8 cellular contexts compared by ENCODE assay signal in genomic region chr1:58785424-58786058, GRCh38. TPM values are rescaled to one million over a fixed set of nuclear protein-coding genes. Genes with fewer than 3 reads are reported as not detected.
DNase-seq lines count a peak whose midpoint lies in the region; ATAC-seq and TF ChIP-seq lines count a peak whose summit lies in the region.

No MANE protein-coding gene starts in this region.

- H3K27me3 ChIP-seq in endodermal cell (ENCODE audit: control insufficient read depth, insufficient read depth, low read length, poor library complexity, severe bottlenecking): no peaks in the 10 kb centered on the region
- no peaks in the 10 kb centered on the region for H3K27me3 ChIP-seq in mucosa of rectum (ENCODE audit: control insufficient read depth in 2 of 2, insufficient read depth in 2 of 2, low read length in 2 of 2)
- H3K27me3 ChIP-seq in thoracic aorta (replicated peaks; ENCODE audit: insufficient read depth): no peaks in the 10 kb centered on the region

- H3K36me3 Mint-ChIP-seq in endodermal cell (ENCODE audit: low read depth): no peaks in the 10 kb centered on the region

- no peak for ATAC-seq in thoracic aorta (ENCODE audit: insufficient number of reproducible peaks, low FRiP score, low read depth)
- ATAC-seq in HG03520 (IDR thresholded peaks at IDR 0.05; ENCODE audit: unreplicated experiment): no peak

- peak overlapping the region; percentile 99 for H3K27ac Mint-ChIP-seq in endodermal cell

- peak; percentile 3 for TF ChIP-seq CTCF in endodermal cell (conservative IDR thresholded peaks at IDR 0.05)
- no peak for TF ChIP-seq CTCF in thoracic aorta (IDR thresholded peaks at IDR 0.05)

- H3K36me3 ChIP-seq in endodermal cell (ENCODE audit: control insufficient read depth, insufficient read depth, low read length) (no peaks in the 10 kb centered on the region), mucosa of rectum (ENCODE audit: control insufficient read depth in 2 of 2, insufficient read depth in 2 of 2, low read length in 2 of 2) (peaks cover 2 to 13% of the 10 kb centered on the region in 2 donors), thoracic aorta (peaks cover 4% of the 10 kb centered on the region)

- H3K27ac ChIP-seq in endodermal cell (ENCODE audit: low read depth, low read length) (no peak overlapping the region), mucosa of rectum (ENCODE audit: low read depth in 2 of 2, low read length in 2 of 2) (peak overlapping the region; percentile 97 to 100), thoracic aorta (peak overlapping the region; percentile 97 to 99)

- H3K4me1 ChIP-seq in endodermal cell (ENCODE audit: control insufficient read depth, insufficient read depth, low read length) (peaks cover 4% of the 10 kb centered on the region), mucosa of rectum (ENCODE audit: control insufficient read depth in 2 of 2, insufficient read depth in 2 of 2, low read length in 2 of 2) (peaks cover 12% of the 10 kb centered on the region in 2 donors), thoracic aorta (ENCODE audit: control insufficient read depth in 1 of 2, low read depth in 2 of 2) (peaks cover 3 to 9% of the 10 kb centered on the region in 2 donors)

- peaks cover 10% of the 10 kb centered on the region for H3K9me3 Mint-ChIP-seq in endodermal cell

- H3K9me3 ChIP-seq in endodermal cell (ENCODE audit: control insufficient read depth, low read length): peaks cover 12% of the 10 kb centered on the region
- no peaks in the 10 kb centered on the region for H3K9me3 ChIP-seq in mucosa of rectum (ENCODE audit: control insufficient read depth in 2 of 2, low read length in 2 of 2)
- H3K9me3 ChIP-seq in thoracic aorta: no peaks in the 10 kb centered on the region

- WGBS in endodermal cell (ENCODE audit: insufficient coverage in 1 of 2, insufficient read length in 1 of 2), 2 experiments: 15 to 20% methylated on average over 4 to 14 of the region's 14 CpGs

- H3K27me3 Mint-ChIP-seq in endodermal cell (ENCODE audit: insufficient read depth): peaks cover 18% of the 10 kb centered on the region

- H3K4me3 ChIP-seq in endodermal cell (ENCODE audit: low read length) (peak overlapping the region; percentile 88), mucosa of rectum (ENCODE audit: low read length in 2 of 2) (peak overlapping the region; percentile 92 to 93), thoracic aorta (peak overlapping the region; percentile 83)

- peak overlapping the region; percentile 85 for H3K4me3 Mint-ChIP-seq in endodermal cell

- H3K4me1 Mint-ChIP-seq in endodermal cell: peaks cover 20% of the 10 kb centered on the region

- peak; percentile 64 for DNase-seq in EL
- peak; percentile 85 for DNase-seq in NCI-H2107 (lab: John Stamatoyannopoulos, UW)
- peak; percentile 4 to 9 for DNase-seq in activated CD4-positive, alpha-beta T cell treated with anti-CD3 and anti-CD28 coated beads, Interleukin-2, amount 50 U/mL, for 24 hours (ENCODE audit: low read depth in 1 of 2, low spot score in 1 of 2)
- DNase-seq in endodermal cell: peak; percentile 85
- peak; percentile 9 for DNase-seq in thoracic aorta (ENCODE audit: low spot score)
- no peak for DNase-seq in CD1c-positive myeloid dendritic cell (ENCODE audit: extremely low spot score)

- H3K9ac ChIP-seq in endodermal cell (ENCODE audit: extremely low read depth, low read length, poor library complexity, severe bottlenecking): peak overlapping the region; percentile 98
- peak overlapping the region; percentile 99 to 100 for H3K9ac ChIP-seq in mucosa of rectum (ENCODE audit: low read depth in 1 of 2, low read length in 2 of 2)

RNA-seq across cellular contexts. Expression of gene JUN, which starts 1.7 kb away (rescaled TPM):
- 10 to 100 TPM; 15.1 to 16.3 TPM for total RNA-seq in endodermal cell
- 29.1 TPM for polyA plus RNA-seq in endodermal cell (2013, experiment 1 of 2)
- polyA plus RNA-seq in endodermal cell (2013, experiment 2 of 2): 30.4 TPM
- 100 to 1,000 TPM; 132 to 396 TPM for total RNA-seq in thoracic aorta

Comparison
In these comparisons a context has a peak if more than half of its experiments do, and no peak if none do; other contexts are left out.
1. RNA of gene JUN, which starts 1.7 kb away (total RNA-seq): 132 to 396 TPM in thoracic aorta; 15.1 to 16.3 TPM in endodermal cell; every median in the first group is over 4 times any median in the second.
2. Peak in every context shown above with its lines, with median percentiles within 50 percentile points of each other: H3K4me3 ChIP-seq.